In the genomic region with DNA sequence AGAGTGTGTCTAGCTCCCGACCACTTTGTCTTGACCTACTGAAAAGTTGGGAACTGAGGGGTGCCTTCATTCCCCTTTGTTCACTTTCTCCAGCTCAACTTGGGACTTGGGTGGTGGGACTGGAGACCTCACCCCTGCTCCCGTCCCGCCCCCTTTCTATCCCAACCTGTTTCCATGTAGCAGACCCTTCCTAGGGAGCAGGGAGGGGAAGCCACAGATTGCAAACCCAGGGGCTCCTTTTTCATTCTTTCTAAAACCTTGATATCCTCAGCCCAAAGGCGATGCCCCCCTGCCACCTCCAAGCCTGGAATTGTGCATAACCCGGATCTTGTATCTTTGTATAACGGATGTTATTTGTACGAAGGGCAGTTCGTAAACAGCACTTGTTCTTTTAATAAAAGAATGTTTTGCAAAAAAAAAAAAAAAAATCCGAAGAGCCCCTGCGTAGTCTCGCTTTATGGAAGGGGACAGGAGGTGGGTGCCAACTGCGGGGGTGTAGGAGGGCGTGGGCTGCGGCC, we compare ENCODE assay signal across 8 cellular contexts. TPM values are rescaled to one million over a fixed set of nuclear protein-coding genes. Genes with fewer than 3 reads are reported as not detected.
DNase-seq lines count a peak whose midpoint lies in the region; ATAC-seq and TF ChIP-seq lines count a peak whose summit lies in the region.

No MANE protein-coding gene starts in this region.

- TF ChIP-seq CTCF in AG04449 (IDR thresholded peaks at IDR 0.05; ENCODE audit: insufficient read depth, low read length, missing control alignments) (no peak), chondrocyte (IDR thresholded peaks at IDR 0.05) (no peak)

- ATAC-seq in naive thymus-derived CD4-positive, alpha-beta T cell: no peak
- ATAC-seq in GM21360 (IDR thresholded peaks at IDR 0.05; ENCODE audit: unreplicated experiment): no peak

- CTCF ChIA-PET in AG04449 (lab: Yijun Ruan, JAX): interaction anchor here (0.8 to 2.9 kb wide), 11 partner anchors 8 to 424 kb away, joined by 3 to 23 read pairs (median 5); a partner anchor contains a TSS
- CTCF ChIA-PET in naive thymus-derived CD4-positive, alpha-beta T cell (lab: Charles Lee): interaction anchor here (0.5 to 2.6 kb wide), 9 partner anchors 13 to 893 kb away, joined by 3 to 14 read pairs (median 4); a partner anchor contains a TSS

- peaks cover 34% of the 10 kb centered on the region for H3K36me3 ChIP-seq in KOPT-K1 (ENCODE audit: insufficient read depth, low read length)
- H3K36me3 ChIP-seq in naive thymus-derived CD4-positive, alpha-beta T cell (ENCODE audit: control insufficient read depth in 2 of 3, insufficient read depth in 3 of 3, low read length in 3 of 3): peaks cover 0 to 22% (median 0%) of the 10 kb centered on the region in 3 experiments

- peaks cover 28% of the 10 kb centered on the region for H3K4me1 Mint-ChIP-seq in chondrocyte (ENCODE audit: low read depth)
- peaks cover 37 to 89% (median 76%) of the 10 kb centered on the region in 7 donors for H3K4me1 Mint-ChIP-seq in naive thymus-derived CD4-positive, alpha-beta T cell

- H3K27ac Mint-ChIP-seq in chondrocyte (ENCODE audit: unreplicated experiment): peak overlapping the region; percentile 36
- H3K27ac Mint-ChIP-seq in naive thymus-derived CD4-positive, alpha-beta T cell: peak overlapping the region in 8 of 9 donors; percentile 89 to 93 (median 91)

- H3K4me3 ChIP-seq in AG04449 (ENCODE audit: low read depth, low read length): peak overlapping the region; percentile 77
- H3K4me3 ChIP-seq in naive thymus-derived CD4-positive, alpha-beta T cell (ENCODE audit: low read length): peak overlapping the region; percentile 63

- H3K9me3 ChIP-seq in KOPT-K1 (ENCODE audit: insufficient read depth, low read length, poor library complexity, severe bottlenecking): no peaks in the 10 kb centered on the region
- H3K9me3 ChIP-seq in naive thymus-derived CD4-positive, alpha-beta T cell (ENCODE audit: control insufficient read depth in 2 of 3, low read length in 3 of 3): no peaks in the 10 kb centered on the region

- peaks cover 44 to 60% of the 10 kb centered on the region in 2 donors for H3K4me1 ChIP-seq in naive thymus-derived CD4-positive, alpha-beta T cell (ENCODE audit: control insufficient read depth in 2 of 2, insufficient read depth in 2 of 2, low read length in 2 of 2)

- POLR2A ChIA-PET in AG04449 (lab: Yijun Ruan, JAX): interaction anchor here (0.6 kb wide), 1 partner anchor 527 kb away, joined by 3 read pairs; no protein-coding TSS in a partner anchor
- POLR2A ChIA-PET in naive thymus-derived CD4-positive, alpha-beta T cell (lab: Charles Lee): interaction anchor here (0.9 to 15.9 kb wide), 8 partner anchors 10 to 1373 kb away, joined by 3 to 317 read pairs (median 8); a partner anchor contains a TSS

- intact Hi-C loops in naive thymus-derived CD4-positive, alpha-beta T cell (cut with micrococcal nuclease): loop anchor here in 1 of 2 donors (2.0 kb wide), 1 partner anchor 171 kb away; no protein-coding TSS in a partner anchor

- H3K27me3 ChIP-seq in naive thymus-derived CD4-positive, alpha-beta T cell (ENCODE audit: control insufficient read depth in 2 of 2, insufficient read depth in 2 of 2, low read length in 2 of 2): no peaks in the 10 kb centered on the region

- H3K27me3 Mint-ChIP-seq in chondrocyte (ENCODE audit: low read depth): no peaks in the 10 kb centered on the region
- H3K27me3 Mint-ChIP-seq in naive thymus-derived CD4-positive, alpha-beta T cell: peaks cover 0 to 2% (median 0%) of the 10 kb centered on the region in 5 donors

- H3K27ac ChIP-seq in KOPT-K1 (ENCODE audit: low read depth, low read length, poor library complexity, severe bottlenecking): peak overlapping the region; percentile 98
- peak overlapping the region; percentile 81 for H3K27ac ChIP-seq in naive thymus-derived CD4-positive, alpha-beta T cell (ENCODE audit: low read depth, low read length)

- DNase-seq in AG04449 (ENCODE audit: low read depth, low spot score): no peak
- DNase-seq in chondrocyte (ENCODE audit: low spot score): no peak
- peak in 1 of 9 donors; percentile 7 for DNase-seq in naive thymus-derived CD4-positive, alpha-beta T cell
- DNase-seq in NCI-H146 treated with DMSO at 0.1 percent for 48 hours (lab: John Stamatoyannopoulos, UW; ENCODE audit: unreplicated experiment): no peak
- DNase-seq in KG1 (lab: John Stamatoyannopoulos, UW): no peak
- DNase-seq in NCI-H2196 treated with DMSO at 0.1 percent for 48 hours (lab: John Stamatoyannopoulos, UW; ENCODE audit: unreplicated experiment): no peak

- H3K36me3 Mint-ChIP-seq in chondrocyte (ENCODE audit: low read depth): peaks cover 3% of the 10 kb centered on the region
- H3K36me3 Mint-ChIP-seq in naive thymus-derived CD4-positive, alpha-beta T cell: peaks cover 0 to 21% (median 0%) of the 10 kb centered on the region in 5 donors

- no peaks in the 10 kb centered on the region for H3K9me3 Mint-ChIP-seq in chondrocyte (ENCODE audit: low read depth)
- H3K9me3 Mint-ChIP-seq in naive thymus-derived CD4-positive, alpha-beta T cell: peaks cover 0 to 10% (median 0%) of the 10 kb centered on the region in 11 donors

- peak overlapping the region; percentile 63 for H3K4me3 Mint-ChIP-seq in chondrocyte (ENCODE audit: unreplicated experiment)
- H3K4me3 Mint-ChIP-seq in naive thymus-derived CD4-positive, alpha-beta T cell: peak overlapping the region; percentile 70 to 87 (median 77)

RNA-seq across cellular contexts. Expression of a gene that starts 0.7 kb away (rescaled TPM):
- 17.2 to 18.4 TPM (median 17.9 TPM) in 3 replicates for total RNA-seq in chondrocyte
- 10 to 100 TPM in 3 of 5 experiments, 1 to 10 TPM in 2; 8.0 to 39.6 (median 12.9) TPM for total RNA-seq in naive thymus-derived CD4-positive, alpha-beta T cell
- 10 to 100 TPM; 33.0 to 39.0 TPM for polyA plus RNA-seq in naive thymus-derived CD4-positive, alpha-beta T cell

RNA-seq across cellular contexts. Expression of a gene that starts 18.7 kb away (rescaled TPM):
- total RNA-seq in chondrocyte: 50.7 to 56.1 TPM (median 55.2 TPM) in 3 replicates
- total RNA-seq in naive thymus-derived CD4-positive, alpha-beta T cell: 1 to 10 TPM in 1 of 5 experiments, under 1 TPM in 1, not detected in 3; 0.34 to 2.7 TPM
- under 1 TPM in 1 of 2 donors, not detected in 1; 0.09 TPM for polyA plus RNA-seq in naive thymus-derived CD4-positive, alpha-beta T cell

RNA-seq across cellular contexts. Expression of a gene that starts 23.1 kb away (rescaled TPM):
- total RNA-seq in chondrocyte: 118 to 156 TPM (median 120 TPM) in 3 replicates
- 100 to 1,000 TPM in 2 of 5 experiments, 10 to 100 TPM in 3; 60.8 to 287 (median 92.1) TPM for total RNA-seq in naive thymus-derived CD4-positive, alpha-beta T cell
- polyA plus RNA-seq in naive thymus-derived CD4-positive, alpha-beta T cell: 100 to 1,000 TPM; 382 to 410 TPM

RNA-seq across cellular contexts. Expression of a gene that starts 24.4 kb away (rescaled TPM):
- 44.9 to 64.2 TPM (median 50.0 TPM) in 3 replicates for total RNA-seq in chondrocyte
- total RNA-seq in naive thymus-derived CD4-positive, alpha-beta T cell: 100 to 1,000 TPM; 287 to 533 (median 384) TPM
- 10 to 100 TPM; 10.2 to 11.7 TPM for polyA plus RNA-seq in naive thymus-derived CD4-positive, alpha-beta T cell

RNA-seq across cellular contexts. Expression of a gene that starts 54.7 kb away (rescaled TPM):
- total RNA-seq in chondrocyte: 1.2 to 3.4 TPM (median 2.8 TPM) in 3 replicates
- total RNA-seq in naive thymus-derived CD4-positive, alpha-beta T cell: 10 to 100 TPM in 1 of 5 experiments, under 1 TPM in 4; 0.19 to 13.4 (median 0.34) TPM
- not detected for polyA plus RNA-seq in naive thymus-derived CD4-positive, alpha-beta T cell

Comparison
In these comparisons a context has a peak if more than half of its experiments do, and no peak if none do; other contexts are left out.
1. RNA of a gene that starts 18.7 kb away (total RNA-seq): 50.7 to 56.1 TPM in chondrocyte; 0.34 to 2.7 TPM in naive thymus-derived CD4-positive, alpha-beta T cell; every median in the first group is over 10 times any median in the second.